Comparison of ENCODE assay signal across 30 cellular contexts in genomic region chr12:27730097-27730588, GRCh38. TPM values are rescaled to one million over a fixed set of nuclear protein-coding genes. Genes with fewer than 3 reads are reported as not detected.
"Had no signal": no experiment of that assay in that cellular context is flagged by ENCODE, and none has a peak within 500 bp of the region (broad histone marks: within the 10 kb centered on the region; RNA-seq: fewer than 3 reads in every experiment).

No MANE protein-coding gene starts in this region.

- H3K9ac ChIP-seq: parathyroid adenoma had no signal

- H3K4me3 Mint-ChIP-seq: endodermal cell; naive thymus-derived CD8-positive, alpha-beta T cell; stimulated activated memory B cell treated with anti-CD40 and anti-IgM and Interleukin-4, amounts not matched to agents 10 μg/mL and 1 μg/mL and 100 μg/mL, for 72 hours; type B pancreatic cell had no signal

- FAIRE-seq: colon, keratinocyte had no signal

- ATAC-seq: esophagus mucosa; left ventricle myocardium superior; lower lobe of right lung; naive thymus-derived CD8-positive, alpha-beta T cell; stimulated activated memory B cell treated with anti-CD40 and anti-IgM and Interleukin-4, amounts not matched to agents 10 μg/mL and 1 μg/mL and 100 μg/mL, for 72 hours; stimulated activated naive CD8-positive, alpha-beta T cell treated with anti-CD3 and anti-CD28 coated beads, Interleukin-15, Interleukin-2, amounts not matched to agents 100 U/mL and 50 U/mL, for 24 hours had no signal

- H3K27ac Mint-ChIP-seq: progenitor cell of endocrine pancreas; stimulated activated memory B cell treated with anti-CD40 and anti-IgM and Interleukin-4, amounts not matched to agents 10 μg/mL and 1 μg/mL and 100 μg/mL, for 72 hours; type B pancreatic cell had no signal

- H3K4me3 ChIP-seq: dorsolateral prefrontal cortex, gastrocnemius medialis, lower lobe of right lung, sigmoid colon, testis, tibial artery had no signal

- H3K9me3 ChIP-seq: gastrocnemius medialis, lower lobe of right lung, sigmoid colon, testis, tibial artery had no signal

- H3K9me3 Mint-ChIP-seq: endodermal cell; naive thymus-derived CD8-positive, alpha-beta T cell; stimulated activated memory B cell treated with anti-CD40 and anti-IgM and Interleukin-4, amounts not matched to agents 10 μg/mL and 1 μg/mL and 100 μg/mL, for 72 hours; type B pancreatic cell had no signal

- H3K27me3 ChIP-seq: dorsolateral prefrontal cortex, gastrocnemius medialis, sigmoid colon, testis, tibial artery had no signal

- H3K27me3 Mint-ChIP-seq: naive thymus-derived CD8-positive, alpha-beta T cell; progenitor cell of endocrine pancreas; stimulated activated memory B cell treated with anti-CD40 and anti-IgM and Interleukin-4, amounts not matched to agents 10 μg/mL and 1 μg/mL and 100 μg/mL, for 72 hours; type B pancreatic cell had no signal

- H3K27ac ChIP-seq: dorsolateral prefrontal cortex, epithelial cell of prostate, gastrocnemius medialis, lower lobe of right lung, parathyroid adenoma, sigmoid colon, testis, tibial artery had no signal

- DNase-seq: dorsolateral prefrontal cortex; effector CD8-positive, alpha-beta T cell; endodermal cell; foreskin fibroblast; gastrocnemius medialis; head of caudate nucleus; left ventricle myocardium superior; lower lobe of right lung; naive thymus-derived CD8-positive, alpha-beta T cell; sigmoid colon; stimulated activated CD4-positive, alpha-beta T cell treated with anti-CD3 and anti-CD28 coated beads, Interleukin-2, amount 100 ng/mL, for 24 hours; stimulated activated CD4-positive, alpha-beta T cell treated with anti-CD3 and anti-CD28 coated beads, Interleukin-4, amount 100 ng/mL, for 24 hours; stimulated activated naive CD8-positive, alpha-beta T cell treated with anti-CD3 and anti-CD28 coated beads, Interleukin-15, Interleukin-2, amounts not matched to agents 100 U/mL and 50 U/mL, for 24 hours; substantia nigra; testis; tibial artery had no signal

- H3K4me1 Mint-ChIP-seq: stimulated activated memory B cell treated with anti-CD40 and anti-IgM and Interleukin-4, amounts not matched to agents 10 μg/mL and 1 μg/mL and 100 μg/mL, for 72 hours had no signal

- H2AFZ ChIP-seq: parathyroid adenoma had no signal

- H3K4me1 ChIP-seq: gastrocnemius medialis, lower lobe of right lung, parathyroid adenoma, sigmoid colon, tibial artery had no signal

RNA-seq across cellular contexts. Expression of gene REP15, which starts 33.9 kb away (rescaled TPM):
- total RNA-seq: naive thymus-derived CD8-positive, alpha-beta T cell had no signal
- polyA plus RNA-seq: naive thymus-derived CD8-positive, alpha-beta T cell had no signal

RNA-seq across cellular contexts. Expression of gene MANSC4, which starts 49.9 kb away (rescaled TPM):
- total RNA-seq: endodermal cell; esophagus mucosa; gastrocnemius medialis; glomerular endothelial cell; left ventricle myocardium superior; lower lobe of right lung; mesenteric fat pad; myocyte; naive thymus-derived CD8-positive, alpha-beta T cell; osteoblast; sigmoid colon; skeletal muscle tissue; urinary bladder had no signal
- polyA plus RNA-seq: naive thymus-derived CD8-positive, alpha-beta T cell; sigmoid colon; urinary bladder had no signal
